15 cellular contexts compared by ENCODE assay signal in genomic region chr1:209048961-209049669, GRCh38.
A peak's percentile ranks its signal among the peaks of the same experiment; 100 is the strongest.
DNase-seq lines count a peak whose midpoint lies in the region; ATAC-seq, FAIRE-seq and TF ChIP-seq lines count a peak whose summit lies in the region.
"Had no signal": no experiment of that assay in that cellular context is flagged by ENCODE, and none has a peak within 500 bp of the region (broad histone marks: within the 10 kb centered on the region; RNA-seq: fewer than 3 reads in every experiment).

No MANE protein-coding gene starts in this region.

- H3K4me1 ChIP-seq in H1 (replicated peaks in 1 of 4; ENCODE audit: control insufficient read depth in 3 of 4, insufficient read depth in 4 of 4, low read length in 3 of 4) = no peaks in the 10 kb centered on the region; a peak in 1 of 7 replicates
- H3K4me1 ChIP-seq in right cardiac atrium (ENCODE audit: control insufficient read depth, insufficient read depth, low read length) = no peaks in the 10 kb centered on the region
- H3K4me1 ChIP-seq in transverse colon = peaks cover 0 to 15% (median 6%) of the 10 kb centered on the region in 4 donors
- H3K4me1 ChIP-seq: heart left ventricle had no signal

- H3K9ac ChIP-seq in H1 (replicated peaks in 1 of 4; ENCODE audit: extremely low read depth in 1 of 4, low read depth in 3 of 4, low read length in 3 of 4) = no peak overlapping the region
- H3K9ac ChIP-seq in neural cell (ENCODE audit: low read length) = no peak overlapping the region

- no peaks in the 10 kb centered on the region for H3K79me2 ChIP-seq in H1 (ENCODE audit: control insufficient read depth in 1 of 2, insufficient read depth in 2 of 2, low read length in 2 of 2)
- H3K79me2 ChIP-seq in neural cell (replicated peaks; ENCODE audit: insufficient read depth, low read length) = no peaks in the 10 kb centered on the region

- TF ChIP-seq POLR2A in H1 (IDR thresholded peaks at IDR 0.05; ENCODE audit: control extremely low read depth in 1 of 2, low read depth in 2 of 2, low read length in 2 of 2) (no peak), transverse colon (IDR thresholded peaks at IDR 0.05) (no peak)

- TF ChIP-seq RAD21 in H1 (IDR thresholded peaks at IDR 0.05 in 1 of 2, conservative IDR thresholded peaks at IDR 0.05 in 1 of 2; ENCODE audit: low read depth in 2 of 2, low read length in 2 of 2) (no peak), neural cell (conservative IDR thresholded peaks at IDR 0.05) (no peak)

- FAIRE-seq in H1 (lab: Jason Lieb, UNC) = no peak
- FAIRE-seq: TTC549 had no signal

- H3K27me3 ChIP-seq in BJ (ENCODE audit: control insufficient read depth, insufficient read depth, low read length) (no peaks in the 10 kb centered on the region), H1 (replicated peaks in 1 of 4; ENCODE audit: control insufficient read depth in 3 of 4, extremely low read depth in 1 of 4, insufficient read depth in 3 of 4, low read length in 3 of 4) (peaks cover 0 to 12% (median 1%) of the 10 kb centered on the region in 4 experiments; a peak in 4 of 7 replicates), neural cell (ENCODE audit: insufficient read depth, low read depth, low read length) (no peaks in the 10 kb centered on the region), right cardiac atrium (ENCODE audit: control insufficient read depth, insufficient read depth) (no peaks in the 10 kb centered on the region), transverse colon (no peaks in the 10 kb centered on the region)

- intact Hi-C loops in right cardiac atrium (cut with DNase I) (no loop called here), transverse colon (cut with DNase I; ENCODE audit: low total_unique reads) (no loop called here)

- H3K14ac ChIP-seq in H1 (ENCODE audit: insufficient read length) = no peak overlapping the region

- H4K8ac ChIP-seq in H1 (ENCODE audit: extremely low read depth, insufficient read depth, low read length) = no peak overlapping the region

- H3K4ac ChIP-seq in H1 (replicated peaks; ENCODE audit: insufficient read length, low read depth, low read length) = no peak overlapping the region

- H3K79me1 ChIP-seq in H1 (ENCODE audit: low read depth, low read length) = no peaks in the 10 kb centered on the region

- H2BK5ac ChIP-seq in H1 (ENCODE audit: low read depth, low read length) = no peak overlapping the region

- H3K18ac ChIP-seq in H1 (ENCODE audit: extremely low read depth, low read length) = no peak overlapping the region

- DNase-seq in BJ (ENCODE audit: low read depth) (peak; percentile 26), LHCN-M2 (ENCODE audit: low read depth) (peak; percentile 64), H1 (ENCODE audit: low read depth in 1 of 2, low spot score in 2 of 2) (no peak), activated gamma-delta T cell treated with Interleukin-2 at 50 U/mL for 16 hours (no peak), right cardiac atrium (no peak), transverse colon (no peak)
- DNase-seq: activated CD4-positive, alpha-beta T cell treated with anti-CD3 and anti-CD28 coated beads, Interleukin-2, amount 50 U/mL, for 4 hours; activated T-cell treated with anti-CD3 and anti-CD28 coated beads, Interleukin-2, amount 50 U/mL, for 72 hours; heart left ventricle; NCI-H1694; OCI-M1 had no signal

- H4K5ac ChIP-seq in H1 (ENCODE audit: insufficient read length, low read depth, low read length) = no peak overlapping the region

- TF ChIP-seq EP300 in H1 (IDR thresholded peaks at IDR 0.05; ENCODE audit: borderline replicate concordance in 1 of 2, low read depth in 2 of 2, low read length in 2 of 2) (no peak), neural cell (conservative IDR thresholded peaks at IDR 0.05; ENCODE audit: poor library complexity, severe bottlenecking) (no peak), transverse colon (IDR thresholded peaks at IDR 0.05; ENCODE audit: low read depth) (no peak)

- no peak overlapping the region for H4K91ac ChIP-seq in H1 (replicated peaks; ENCODE audit: insufficient read length, low read length)

- POLR2A ChIA-PET in BJ (lab: Charles Lee) = no interaction called here
- POLR2A ChIA-PET in H1 (lab: Charles Lee; ENCODE audit: partially characterized antibody) = interaction anchor here (0.6 kb wide), 1 partner anchor 950 kb away, joined by 3 read pairs; no protein-coding TSS in a partner anchor

- no peak overlapping the region for H2BK120ac ChIP-seq in H1 (replicated peaks; ENCODE audit: low read depth, low read length)

- H3K36me3 ChIP-seq in BJ (ENCODE audit: control insufficient read depth, insufficient read depth, low read length) (no peaks in the 10 kb centered on the region), H1 (ENCODE audit: control insufficient read depth in 2 of 4, insufficient read depth in 4 of 4, low read length in 3 of 4) (no peaks in the 10 kb centered on the region), neural cell (ENCODE audit: insufficient read depth, low read length) (no peaks in the 10 kb centered on the region), transverse colon (no peaks in the 10 kb centered on the region)
- H3K36me3 ChIP-seq: heart left ventricle had no signal

- H4K20me1 ChIP-seq in H1 (replicated peaks in 1 of 2; ENCODE audit: control insufficient read depth in 1 of 2, insufficient read depth in 2 of 2, low read length in 2 of 2) (no peaks in the 10 kb centered on the region), neural cell (ENCODE audit: insufficient read depth) (no peaks in the 10 kb centered on the region)

- no peak overlapping the region for H3K56ac ChIP-seq in H1 (replicated peaks; ENCODE audit: insufficient read length, low read depth, low read length)

- H2AFZ ChIP-seq in H1 (ENCODE audit: low read length) = no peak overlapping the region
- H2AFZ ChIP-seq in neural cell (ENCODE audit: low read depth, low read length) = no peak overlapping the region

- no peaks in the 10 kb centered on the region for H3F3A ChIP-seq in neural cell (ENCODE audit: insufficient read depth, low read length, poor library complexity, severe bottlenecking)

- H3K23me2 ChIP-seq in H1 (ENCODE audit: low read depth, low read length) = no peaks in the 10 kb centered on the region

- WGBS in H1 (ENCODE audit: extremely low coverage in 1 of 2, insufficient coverage in 1 of 2, insufficient read length in 1 of 2, insufficient replicate concordance in 2 of 2, low coverage in 1 of 2, low lambda C conversion rate in 2 of 2, missing lambda C conversion rate in 1 of 2), 2 experiments = 72% methylated on average over 5 of the region's 5 CpGs; no CpG with 5 or more reads in 1 of the 2 experiments
- WGBS in right cardiac atrium = 64% methylated on average over 5 of the region's 5 CpGs
- WGBS in transverse colon (ENCODE audit: low coverage in 1 of 2), 2 donors = 67 to 81% methylated on average over 4 to 5 of the region's 5 CpGs

- no peak for TF ChIP-seq CTCF in BJ (IDR thresholded peaks at IDR 0.05; ENCODE audit: insufficient read depth, low read depth, low read length)
- TF ChIP-seq CTCF in H1 (IDR thresholded peaks at IDR 0.05; ENCODE audit: control extremely low read depth in 1 of 3, insufficient read depth in 1 of 3, low read depth in 1 of 3, low read length in 3 of 3) = no peak
- TF ChIP-seq CTCF in neural cell (IDR thresholded peaks at IDR 0.05; ENCODE audit: poor library complexity, severe bottlenecking) = no peak
- TF ChIP-seq CTCF in transverse colon (IDR thresholded peaks at IDR 0.05) = no peak

- in situ Hi-C loops in transverse colon (cut with MboI; ENCODE audit: low pct_ligation_motif_present in 1 of 4, low pct_unique_long_range_greater_than_20kb in 1 of 4, low sequenced_read_pairs in 3 of 4) = no loop called here

- no peaks in the 10 kb centered on the region for H3K9me3 ChIP-seq in H1 (ENCODE audit: insufficient read depth in 2 of 2, low read depth in 1 of 2, low read length in 1 of 2)
- H3K9me3 ChIP-seq in neural cell (ENCODE audit: low read length) = no peaks in the 10 kb centered on the region
- no peaks in the 10 kb centered on the region for H3K9me3 ChIP-seq in right cardiac atrium (ENCODE audit: control insufficient read depth, low read length)
- H3K9me3 ChIP-seq in transverse colon = no peaks in the 10 kb centered on the region

- H3K27ac ChIP-seq in H1 (ENCODE audit: low read depth, low read length) (no peak overlapping the region), neural cell (ENCODE audit: low read length) (peak overlapping the region; percentile 75), right cardiac atrium (ENCODE audit: low read length) (no peak overlapping the region), transverse colon (no peak overlapping the region)
- H3K27ac ChIP-seq: heart left ventricle, SK-N-MC had no signal

- H3K4me2 ChIP-seq in H1 (ENCODE audit: insufficient read depth in 1 of 2, low read depth in 2 of 2, low read length in 2 of 2) = no peak overlapping the region
- H3K4me2 ChIP-seq in neural cell (ENCODE audit: low read length) = no peak overlapping the region

- ATAC-seq in GM18868 (IDR thresholded peaks at IDR 0.05; ENCODE audit: unreplicated experiment) (no peak), right cardiac atrium (no peak)
- ATAC-seq: activated T-cell treated with anti-CD3 and anti-CD28 coated beads, Interleukin-2, amount 50 U/mL, for 72 hours; heart left ventricle had no signal

- H3K9me2 ChIP-seq in neural cell (ENCODE audit: insufficient read depth, low read length) = no peaks in the 10 kb centered on the region

- no peak overlapping the region for H3K23ac ChIP-seq in H1 (ENCODE audit: insufficient read length)

- H2BK20ac ChIP-seq in H1 (ENCODE audit: low read length) = no peak overlapping the region

- H2BK15ac ChIP-seq in H1 (ENCODE audit: low read length) = no peak overlapping the region

- no peak overlapping the region for H2BK12ac ChIP-seq in H1 (ENCODE audit: low read depth, low read length)

- no peak overlapping the region for H3K4me3 ChIP-seq in BJ (ENCODE audit: low read depth, low read length)
- H3K4me3 ChIP-seq in H1 (ENCODE audit: extremely low read depth in 1 of 4, insufficient read depth in 2 of 4, low read depth in 3 of 4, low read length in 4 of 4) = no peak overlapping the region
- no peak overlapping the region for H3K4me3 ChIP-seq in neural cell (ENCODE audit: low read length)
- no peak overlapping the region for H3K4me3 ChIP-seq in right cardiac atrium (ENCODE audit: low read length)
- no peak overlapping the region for H3K4me3 ChIP-seq in transverse colon
- H3K4me3 ChIP-seq: heart left ventricle, SK-N-MC had no signal

- CTCF ChIA-PET in BJ (lab: Yijun Ruan, JAX) = interaction anchor here (0.7 to 1.8 kb wide), 5 partner anchors 13 to 159 kb away, joined by 3 to 9 read pairs (median 4); no protein-coding TSS in a partner anchor
- CTCF ChIA-PET in H1 (lab: Charles Lee; ENCODE audit: partially characterized antibody) = interaction anchor here (0.6 to 3.8 kb wide), 6 partner anchors 11 to 1156 kb away, joined by 3 to 15 read pairs (median 6); no protein-coding TSS in a partner anchor

- no peak overlapping the region for H2AK5ac ChIP-seq in H1 (ENCODE audit: low read depth, low read length)

TF ChIP-seq in H1, 55 proteins besides CTCF, POLR2A, EP300 and RAD21 (continues in another document):
- TF ChIP-seq CBX8 (IDR thresholded peaks at IDR 0.05; ENCODE audit: borderline replicate concordance, low read depth, low read length) (no peak), FOSL1 (IDR thresholded peaks at IDR 0.05; ENCODE audit: insufficient read depth, low read depth, low read length) (no peak)

Comparison
In these comparisons a context has a peak if more than half of its experiments do, and no peak if none do; other contexts are left out.
1. DNase-seq: peak in BJ (single experiment) and LHCN-M2 (single experiment); none in H1 (0 of 2), activated gamma-delta T cell treated with Interleukin-2 at 50 U/mL for 16 hours (single experiment), right cardiac atrium (0 of 3) and transverse colon (single experiment).